In genomic region chr6:151807513-151808330, GRCh38 we compare ENCODE assay signal across 8 cellular contexts. TPM values are rescaled to one million over a fixed set of nuclear protein-coding genes. Genes with fewer than 3 reads are reported as not detected.
DNase-seq lines count a peak whose midpoint lies in the region; ATAC-seq and TF ChIP-seq lines count a peak whose summit lies in the region.

Gene ESR1 (plus strand): TSS chr6:151807682. CDS start chr6:151807913, 231 bp downstream.

- H3K9me3 Mint-ChIP-seq in nephron progenitor cell, result peaks cover 10% of the 10 kb centered on the region

- no peaks in the 10 kb centered on the region for H3K36me3 Mint-ChIP-seq in nephron progenitor cell (ENCODE audit: low read depth)

- DNase-seq in PC-9 (peak in 1 of 2 experiments; percentile 36), nephron progenitor cell (peak; percentile 48), glomerular visceral epithelial cell (ENCODE audit: extremely low spot score) (no peak)
- DNase-seq in stimulated activated CD4-positive, alpha-beta T cell treated with anti-CD3 and anti-CD28 coated beads, Interleukin-1b, Interleukin-23, amount 100 ng/mL, for 48 hours, result no peak

- H3K79me2 ChIP-seq in PC-9 (ENCODE audit: low read depth), result no peaks in the 10 kb centered on the region

- intact Hi-C loops in PC-9 (cut with micrococcal nuclease; ENCODE audit: unreplicated experiment), result loop anchor here (5.0 kb wide), 2 partner anchors 40 to 95 kb away; no protein-coding TSS in a partner anchor

- POLR2A ChIA-PET in PC-9 (lab: Charles Lee; ENCODE audit: unreplicated experiment), result no interaction called here

- H3K4me1 ChIP-seq in PC-9 (replicated peaks; ENCODE audit: insufficient read depth), result 0 out of 2 replicates have a peak, but pooled peaks cover 3% of the 10 kb centered on the region

- peak within 1 kb of the TSS; percentile 79 for H3K4me2 ChIP-seq in PC-9

- no peak within 1 kb of the TSS for H3K27ac Mint-ChIP-seq in nephron progenitor cell

- peak within 1 kb of the TSS; percentile 57 for H3K4me3 ChIP-seq in PC-9

- H3K27ac ChIP-seq in PC-9, result no peak within 1 kb of the TSS

- H3K27me3 ChIP-seq in PC-9 (ENCODE audit: insufficient read depth, low read depth), result no peaks in the 10 kb centered on the region

- H3K27me3 Mint-ChIP-seq in nephron progenitor cell (ENCODE audit: low read depth, poor library complexity), result peaks cover 100% of the 10 kb centered on the region

- CTCF ChIA-PET in PC-9 (lab: Charles Lee), result interaction anchor here (0.6 kb wide), 1 partner anchor 304 kb away, joined by 3 read pairs; no protein-coding TSS in a partner anchor

- H3K9me2 ChIP-seq in PC-9 (ENCODE audit: insufficient read depth), result no peaks in the 10 kb centered on the region

- no peaks in the 10 kb centered on the region for H4K20me1 ChIP-seq in PC-9 (ENCODE audit: insufficient read depth)

- peaks cover 18% of the 10 kb centered on the region for H3K4me1 Mint-ChIP-seq in nephron progenitor cell

- TF ChIP-seq CTCF in PC-9 (conservative IDR thresholded peaks at IDR 0.05), result no peak; the same call in 1 of the 2 replicates
- TF ChIP-seq CTCF in nephron progenitor cell (IDR thresholded peaks at IDR 0.05), result no peak

- peak within 1 kb of the TSS; percentile 86 for H2AFZ ChIP-seq in PC-9

- H3F3A ChIP-seq in PC-9 (ENCODE audit: insufficient read depth, low read depth), result 0 out of 2 replicates have a peak, but pooled peaks cover 4% of the 10 kb centered on the region

- peak; percentile 46 for ATAC-seq in GM18498 (IDR thresholded peaks at IDR 0.05; ENCODE audit: unreplicated experiment)
- peak; percentile 45 for ATAC-seq in esophagus mucosa
- no peak for ATAC-seq in HG03025 (IDR thresholded peaks at IDR 0.05; ENCODE audit: low FRiP score, unreplicated experiment)
- ATAC-seq in GM21737 (IDR thresholded peaks at IDR 0.05; ENCODE audit: unreplicated experiment), result no peak

- H3K36me3 ChIP-seq in PC-9 (ENCODE audit: low read depth), result no peaks in the 10 kb centered on the region

- peak within 1 kb of the TSS; percentile 81 for H3K4me3 Mint-ChIP-seq in nephron progenitor cell

- BruUV-seq in PC-9 (replicated peaks; lab: Mats Ljungman, UMichigan), result no TSS peak

- H3K9me3 ChIP-seq in PC-9 (ENCODE audit: insufficient read depth, low read depth), result no peaks in the 10 kb centered on the region; the same call in 1 of the 2 replicates

RNA-seq across cellular contexts. Expression of gene ESR1, which starts in this region (rescaled TPM):
- total RNA-seq in PC-9 (2021), result 1.5 TPM in 2 replicates
- total RNA-seq in esophagus mucosa, result 0.80 TPM

Comparison
In these comparisons a context has a peak if more than half of its experiments do, and no peak if none do; other contexts are left out.
1. Peak in ATAC-seq in esophagus mucosa; RNA of the gene not detected or under 1 TPM.